Comparison of ENCODE assay signal across 15 cellular contexts in genomic region chr5:16579142-16579541, GRCh38. TPM values are rescaled to one million over a fixed set of nuclear protein-coding genes. Genes with fewer than 3 reads are reported as not detected.
A peak's percentile ranks its signal among the peaks of the same experiment; 100 is the strongest.
DNase-seq lines count a peak whose midpoint lies in the region; ATAC-seq and TF ChIP-seq lines count a peak whose summit lies in the region.
"Had no signal": no experiment of that assay in that cellular context is flagged by ENCODE, and none has a peak within 500 bp of the region (broad histone marks: within the 10 kb centered on the region; RNA-seq: fewer than 3 reads in every experiment).

No MANE protein-coding gene starts in this region.

- no peak for TF ChIP-seq POLR2A in Peyer's patch (IDR thresholded peaks at IDR 0.05)

- H4K20me1 ChIP-seq in MM.1S (ENCODE audit: insufficient read depth, low read length) = no peaks in the 10 kb centered on the region

- peaks cover 7% of the 10 kb centered on the region for H3K4me1 ChIP-seq in CD8-positive, alpha-beta T cell (ENCODE audit: insufficient read depth, low read length)
- H3K4me1 ChIP-seq in MM.1S (ENCODE audit: low read length) (no peaks in the 10 kb centered on the region), Peyer's patch (no peaks in the 10 kb centered on the region)

- H3K27me3 ChIP-seq in CD8-positive, alpha-beta T cell (ENCODE audit: insufficient read depth, low read length) = no peaks in the 10 kb centered on the region
- H3K27me3 ChIP-seq in MM.1S (replicated peaks; ENCODE audit: insufficient read depth, low read length) (no peaks in the 10 kb centered on the region), Peyer's patch (no peaks in the 10 kb centered on the region)
- H3K27me3 ChIP-seq: brain microvascular endothelial cell had no signal

- H3K9me3 Mint-ChIP-seq in CD8-positive, alpha-beta T cell = no peaks in the 10 kb centered on the region
- H3K9me3 Mint-ChIP-seq: activated CD4-positive, alpha-beta T cell treated with anti-CD3 and anti-CD28 coated beads, Interleukin-2, amount 10 ng/mL, durations not matched to agents 7 days and 5 days had no signal

- H3K9ac ChIP-seq in MM.1S (ENCODE audit: low read length) = no peak overlapping the region

- H3K4me3 Mint-ChIP-seq in CD8-positive, alpha-beta T cell = no peak overlapping the region
- H3K4me3 Mint-ChIP-seq: activated CD4-positive, alpha-beta T cell treated with anti-CD3 and anti-CD28 coated beads, Interleukin-2, amount 10 ng/mL, durations not matched to agents 7 days and 5 days had no signal

- H3K4me1 Mint-ChIP-seq in CD8-positive, alpha-beta T cell (ENCODE audit: low read depth) = peaks cover 56% of the 10 kb centered on the region

- no peaks in the 10 kb centered on the region for H3K9me2 ChIP-seq in MM.1S (replicated peaks; ENCODE audit: insufficient read depth, low read length)

- H3K4me3 ChIP-seq in CD8-positive, alpha-beta T cell (ENCODE audit: low read depth, low read length) = no peak overlapping the region
- H3K4me3 ChIP-seq in MM.1S (ENCODE audit: low read length) (no peak overlapping the region), Peyer's patch (no peak overlapping the region)
- H3K4me3 ChIP-seq: psoas muscle had no signal

- no peak overlapping the region for H2AFZ ChIP-seq in MM.1S (ENCODE audit: low read length)

- H3K27ac ChIP-seq in CD8-positive, alpha-beta T cell (ENCODE audit: low read depth, low read length) = no peak overlapping the region
- H3K27ac ChIP-seq in MM.1S (ENCODE audit: low read length) (no peak overlapping the region), Peyer's patch (no peak overlapping the region)
- H3K27ac ChIP-seq: brain microvascular endothelial cell, psoas muscle had no signal

- H3K27me3 Mint-ChIP-seq in CD8-positive, alpha-beta T cell (ENCODE audit: low read depth) = no peaks in the 10 kb centered on the region
- H3K27me3 Mint-ChIP-seq: activated CD4-positive, alpha-beta T cell treated with anti-CD3 and anti-CD28 coated beads, Interleukin-2, amount 10 ng/mL, durations not matched to agents 7 days and 5 days had no signal

- no peaks in the 10 kb centered on the region for H3K9me3 ChIP-seq in CD8-positive, alpha-beta T cell (ENCODE audit: low read length)
- H3K9me3 ChIP-seq in MM.1S (replicated peaks; ENCODE audit: insufficient read depth, low read length) (no peaks in the 10 kb centered on the region), Peyer's patch (no peaks in the 10 kb centered on the region)
- H3K9me3 ChIP-seq: psoas muscle had no signal

- no peak overlapping the region for H3K4me2 ChIP-seq in MM.1S (ENCODE audit: low read depth, low read length)

- H3K36me3 Mint-ChIP-seq in CD8-positive, alpha-beta T cell = peaks cover 14% of the 10 kb centered on the region

- CTCF ChIA-PET in CD8-positive, alpha-beta T cell (lab: Charles Lee) = interaction anchor here (1.0 to 1.9 kb wide), 4 partner anchors 29 to 91 kb away, joined by 3 to 8 read pairs (median 3); no protein-coding TSS in a partner anchor

- H3K27ac Mint-ChIP-seq in CD8-positive, alpha-beta T cell = peak overlapping the region; percentile 8
- H3K27ac Mint-ChIP-seq: activated CD4-positive, alpha-beta T cell treated with anti-CD3 and anti-CD28 coated beads, Interleukin-2, amount 10 ng/mL, durations not matched to agents 7 days and 5 days had no signal

- H3K36me3 ChIP-seq in CD8-positive, alpha-beta T cell (ENCODE audit: insufficient read depth, low read length) = no peaks in the 10 kb centered on the region
- no peaks in the 10 kb centered on the region for H3K36me3 ChIP-seq in MM.1S (replicated peaks; ENCODE audit: insufficient read depth, low read length)
- no peaks in the 10 kb centered on the region for H3K36me3 ChIP-seq in Peyer's patch
- H3K36me3 ChIP-seq: brain microvascular endothelial cell had no signal

- intact Hi-C loops in CD8-positive, alpha-beta T cell (cut with DNase I, micrococcal nuclease) = loop anchor here in 1 of 2 experiments (5.0 kb wide), 1 partner anchor 88 kb away; no protein-coding TSS in a partner anchor

- H3K79me2 ChIP-seq in MM.1S (ENCODE audit: low read length) = no peaks in the 10 kb centered on the region

- POLR2A ChIA-PET in CD8-positive, alpha-beta T cell (lab: Charles Lee) = no interaction called here

- no peak for ATAC-seq in CD8-positive, alpha-beta T cell
- ATAC-seq in HG02884 (IDR thresholded peaks at IDR 0.05; ENCODE audit: unreplicated experiment) = no peak
- ATAC-seq: stimulated activated naive CD8-positive, alpha-beta T cell treated with anti-CD3 and anti-CD28 coated beads, Interleukin-15, Interleukin-2, amounts not matched to agents 100 U/mL and 50 U/mL, for 24 hours had no signal

- TF ChIP-seq CTCF in CD8-positive, alpha-beta T cell (IDR thresholded peaks at IDR 0.05) = no peak
- TF ChIP-seq CTCF in MM.1S (IDR thresholded peaks at IDR 0.05; ENCODE audit: low read length) = no peak
- TF ChIP-seq CTCF in Peyer's patch (IDR thresholded peaks at IDR 0.05) = no peak

- DNase-seq in CD8-positive, alpha-beta T cell = no peak
- DNase-seq in NCI-H2081 treated with DMSO at 0.1 percent for 48 hours (lab: John Stamatoyannopoulos, UW) (peak; percentile 32), astrocyte of the hippocampus (ENCODE audit: low read depth, low spot score) (peak; percentile 44), midbrain (lab: John Stamatoyannopoulos, UW) (peak; percentile 70), MM.1S (no peak), Peyer's patch (no peak), AG20443 (ENCODE audit: low spot score) (no peak)
- DNase-seq: activated CD4-positive, alpha-beta T cell treated with anti-CD3 and anti-CD28 coated beads, Interleukin-2, amount 10 ng/mL, durations not matched to agents 7 days and 5 days; brain microvascular endothelial cell; mesendoderm; NCI-H187 treated with DMSO at 0.1 percent for 48 hours; stimulated activated CD4-positive, alpha-beta T cell treated with anti-CD3 and anti-CD28 coated beads, Interleukin-2, amount 100 ng/mL, for 48 hours; stimulated activated naive CD8-positive, alpha-beta T cell treated with anti-CD3 and anti-CD28 coated beads, Interleukin-15, Interleukin-2, amounts not matched to agents 100 U/mL and 50 U/mL, for 24 hours had no signal

- H3F3A ChIP-seq in MM.1S (ENCODE audit: insufficient read depth, low read length) = no peaks in the 10 kb centered on the region

RNA-seq across cellular contexts. Expression of gene RETREG1, which starts 37.7 kb away (rescaled TPM):
- 10 to 100 TPM; 62.2 to 73.9 TPM for total RNA-seq in CD8-positive, alpha-beta T cell
- 10 to 100 TPM; 11.6 to 70.1 (median 19.4) TPM for total RNA-seq in Peyer's patch

Comparison
In these comparisons a context has a peak if more than half of its experiments do, and no peak if none do; other contexts are left out.
1. DNase-seq: peak in NCI-H2081 treated with DMSO at 0.1 percent for 48 hours (single experiment), astrocyte of the hippocampus (single experiment) and midbrain (single experiment); none in CD8-positive, alpha-beta T cell (0 of 7), MM.1S (single experiment), Peyer's patch (0 of 3) and AG20443 (single experiment).